In genomic region chr15:90336705-90337141, GRCh38 we compare ENCODE assay signal across 11 cellular contexts. TPM values are rescaled to one million over a fixed set of nuclear protein-coding genes. Genes with fewer than 3 reads are reported as not detected.
DNase-seq lines count a peak whose midpoint lies in the region; ATAC-seq and TF ChIP-seq lines count a peak whose summit lies in the region.
"Had no signal": no experiment of that assay in that cellular context is flagged by ENCODE, and none has a peak within 500 bp of the region (broad histone marks: within the 10 kb centered on the region; RNA-seq: fewer than 3 reads in every experiment).

No MANE protein-coding gene starts in this region.

- BruUV-seq in Calu3 (replicated peaks; lab: Mats Ljungman, UMichigan) = no TSS peak

- in situ Hi-C loops in KBM-7 (cut with MboI; ENCODE audit: low pct_unique_long_range_greater_than_20kb, low sequenced_read_pairs) = loop anchor here (25.0 kb wide), 1 partner anchor 276 kb away; no protein-coding TSS in a partner anchor

- intact Hi-C loops in Calu3 (cut with micrococcal nuclease; ENCODE audit: unreplicated experiment) = loop anchor here (5.0 kb wide), 2 partner anchors 76 to 141 kb away; no protein-coding TSS in a partner anchor

- POLR2A ChIA-PET in activated CD8-positive, alpha-beta T cell treated with anti-CD3 and anti-CD28 coated beads, Interleukin-2, amount 10 ng/mL, durations not matched to agents 7 days and 5 days (lab: Charles Lee) = no interaction called here

- no peak overlapping the region for H3K4me3 Mint-ChIP-seq in activated CD8-positive, alpha-beta T cell treated with anti-CD3 and anti-CD28 coated beads, Interleukin-2, amount 10 ng/mL, durations not matched to agents 7 days and 5 days
- H3K4me3 Mint-ChIP-seq in Calu3 (ENCODE audit: low read depth, unreplicated experiment) = no peak overlapping the region

- H3K27me3 Mint-ChIP-seq in activated CD8-positive, alpha-beta T cell treated with anti-CD3 and anti-CD28 coated beads, Interleukin-2, amount 10 ng/mL, durations not matched to agents 7 days and 5 days (ENCODE audit: low read depth) = no peaks in the 10 kb centered on the region
- H3K27me3 Mint-ChIP-seq in Calu3 (ENCODE audit: unreplicated experiment) = no peaks in the 10 kb centered on the region

- peaks cover 10% of the 10 kb centered on the region for H3K4me1 Mint-ChIP-seq in activated CD8-positive, alpha-beta T cell treated with anti-CD3 and anti-CD28 coated beads, Interleukin-2, amount 10 ng/mL, durations not matched to agents 7 days and 5 days (ENCODE audit: low read depth)
- H3K4me1 Mint-ChIP-seq in Calu3 (ENCODE audit: low read depth, unreplicated experiment) = peaks cover 50% of the 10 kb centered on the region

- peak overlapping the region; percentile 70 for H3K27ac Mint-ChIP-seq in activated CD8-positive, alpha-beta T cell treated with anti-CD3 and anti-CD28 coated beads, Interleukin-2, amount 10 ng/mL, durations not matched to agents 7 days and 5 days
- H3K27ac Mint-ChIP-seq in Calu3 (ENCODE audit: unreplicated experiment) = no peak overlapping the region

- DNase-seq in AML-193 (lab: John Stamatoyannopoulos, UW) = peak; percentile 92 to 95
- peak; percentile 89 for DNase-seq in KBM-7
- DNase-seq in activated CD8-positive, alpha-beta T cell treated with anti-CD3 and anti-CD28 coated beads, Interleukin-2, amount 10 ng/mL, durations not matched to agents 7 days and 5 days = peak; percentile 47
- DNase-seq in islet precursor cell = peak; percentile 83
- DNase-seq in Calu3 = no peak
- no peak for DNase-seq in H4 (ENCODE audit: low spot score)
- DNase-seq: activated effector memory CD4-positive, alpha-beta T cell treated with Interleukin-2 at 50 U/mL for 16 hours; stimulated activated CD4-positive, alpha-beta T cell treated with anti-CD3 and anti-CD28 coated beads, Interleukin-15, amount 100 ng/mL, for 24 hours had no signal

- ATAC-seq in activated CD8-positive, alpha-beta T cell treated with anti-CD3 and anti-CD28 coated beads, Interleukin-2, amount 10 ng/mL, durations not matched to agents 7 days and 5 days = peak; percentile 76
- no peak for ATAC-seq in activated CD4-positive, CD25-positive, alpha-beta regulatory T cell treated with anti-CD3 and anti-CD28 coated beads, Interleukin-2, amount 50 U/mL, for 24 hours
- no peak for ATAC-seq in HG02588 (IDR thresholded peaks at IDR 0.05; ENCODE audit: unreplicated experiment)
- ATAC-seq: HCT116 had no signal

- TF ChIP-seq CTCF in Calu3 (IDR thresholded peaks at IDR 0.05; ENCODE audit: unreplicated experiment) = no peak

- no peaks in the 10 kb centered on the region for H3K9me3 Mint-ChIP-seq in activated CD8-positive, alpha-beta T cell treated with anti-CD3 and anti-CD28 coated beads, Interleukin-2, amount 10 ng/mL, durations not matched to agents 7 days and 5 days (ENCODE audit: insufficient read depth)
- H3K9me3 Mint-ChIP-seq in Calu3 (ENCODE audit: low read depth, unreplicated experiment) = no peaks in the 10 kb centered on the region

- H3K36me3 Mint-ChIP-seq in activated CD8-positive, alpha-beta T cell treated with anti-CD3 and anti-CD28 coated beads, Interleukin-2, amount 10 ng/mL, durations not matched to agents 7 days and 5 days (ENCODE audit: low read depth) = no peaks in the 10 kb centered on the region
- H3K36me3 Mint-ChIP-seq in Calu3 (ENCODE audit: insufficient read depth, unreplicated experiment) = no peaks in the 10 kb centered on the region

- CTCF ChIA-PET in activated CD8-positive, alpha-beta T cell treated with anti-CD3 and anti-CD28 coated beads, Interleukin-2, amount 10 ng/mL, durations not matched to agents 7 days and 5 days (lab: Charles Lee) = interaction anchor here (0.6 to 2.5 kb wide), 8 partner anchors 8 to 146 kb away, joined by 3 to 32 read pairs (median 4); no protein-coding TSS in a partner anchor
- CTCF ChIA-PET in Calu3 (lab: Charles Lee) = interaction anchor here (1.2 kb wide), 1 partner anchor 17 kb away, joined by 3 read pairs; no protein-coding TSS in a partner anchor

RNA-seq across cellular contexts. Expression of gene ZNF774, which starts 15.4 kb away (rescaled TPM):
- 1 to 10 TPM in 1 of 2 experiments, under 1 TPM in 1; 0.60 to 1.6 TPM for total RNA-seq in activated CD8-positive, alpha-beta T cell treated with anti-CD3 and anti-CD28 coated beads, Interleukin-2, amount 10 ng/mL, durations not matched to agents 7 days and 5 days
- total RNA-seq in Calu3 (2022) = 6.2 and 10.4 TPM in 2 replicates
- 0.23 and 0.48 TPM in 2 replicates for total RNA-seq in H4 (2014; rRNA removed; shearing (Covaris generic))

RNA-seq across cellular contexts. Expression of gene IQGAP1, which starts 51.3 kb away (rescaled TPM):
- 100 to 1,000 TPM; 249 to 257 TPM for total RNA-seq in activated CD8-positive, alpha-beta T cell treated with anti-CD3 and anti-CD28 coated beads, Interleukin-2, amount 10 ng/mL, durations not matched to agents 7 days and 5 days
- total RNA-seq in Calu3 (2022) = 193 and 206 TPM in 2 replicates
- total RNA-seq in H4 (2014; rRNA removed; shearing (Covaris generic)) = 39.7 and 53.3 TPM in 2 replicates

Comparison
In these comparisons a context has a peak if more than half of its experiments do, and no peak if none do; other contexts are left out.
1. DNase-seq: peak in AML-193 (2 of 2), KBM-7 (single experiment), activated CD8-positive, alpha-beta T cell treated with anti-CD3 and anti-CD28 coated beads, Interleukin-2, amount 10 ng/mL, durations not matched to agents 7 days and 5 days (single experiment) and islet precursor cell (single experiment); none in Calu3 (single experiment) and H4 (single experiment).